In genomic region chr7:143383642-143383957, GRCh38 we compare ENCODE assay signal across 12 cellular contexts. TPM values are rescaled to one million over a fixed set of nuclear protein-coding genes. Genes with fewer than 3 reads are reported as not detected.
A peak's percentile ranks its signal among the peaks of the same experiment; 100 is the strongest.
DNase-seq lines count a peak whose midpoint lies in the region; ATAC-seq and TF ChIP-seq lines count a peak whose summit lies in the region.
"Had no signal": no experiment of that assay in that cellular context is flagged by ENCODE, and none has a peak within 500 bp of the region (broad histone marks: within the 10 kb centered on the region; RNA-seq: fewer than 3 reads in every experiment).

No MANE protein-coding gene starts in this region.

- CTCF ChIA-PET in CD4-positive, alpha-beta memory T cell (lab: Charles Lee; ENCODE audit: partially characterized antibody): interaction anchor here (0.8 to 7.9 kb wide), 12 partner anchors 8 to 143 kb away, joined by 3 to 129 read pairs (median 6); partner anchors contain the start of gene EPHA1

- no peak for TF ChIP-seq CTCF in esophagus squamous epithelium (IDR thresholded peaks at IDR 0.05)

- H3K4me3 ChIP-seq in CD4-positive, alpha-beta memory T cell (ENCODE audit: low read length in 2 of 2): no peak overlapping the region
- peak overlapping the region in 3 of 4 donors; percentile 98 to 100 (median 99) for H3K4me3 ChIP-seq in esophagus squamous epithelium
- H3K4me3 ChIP-seq: SK-N-MC had no signal

- peaks cover 69% of the 10 kb centered on the region for H3K4me1 ChIP-seq in CD4-positive, alpha-beta memory T cell (ENCODE audit: insufficient read depth, low read length)
- H3K4me1 ChIP-seq in esophagus squamous epithelium: peaks cover 43 to 86% (median 61%) of the 10 kb centered on the region in 3 donors

- WGBS in esophagus squamous epithelium, 2 donors: 33% methylated on average over 1 of the region's 1 CpG; no CpG with 5 or more reads in 1 of the 2 donors

- peaks cover 29% of the 10 kb centered on the region for H3K36me3 ChIP-seq in CD4-positive, alpha-beta memory T cell (ENCODE audit: insufficient read depth, low read length)
- H3K36me3 ChIP-seq in esophagus squamous epithelium: peaks cover 6 to 34% (median 6%) of the 10 kb centered on the region in 3 donors

- H3K36me3 Mint-ChIP-seq in CD4-positive, alpha-beta memory T cell: peaks cover 0 to 18% of the 10 kb centered on the region in 2 donors

- H3K27me3 Mint-ChIP-seq in CD4-positive, alpha-beta memory T cell: no peaks in the 10 kb centered on the region

- no peak overlapping the region for H3K4me3 Mint-ChIP-seq in CD4-positive, alpha-beta memory T cell

- no peaks in the 10 kb centered on the region for H3K27me3 ChIP-seq in CD4-positive, alpha-beta memory T cell (ENCODE audit: insufficient read depth, low read length)
- no peaks in the 10 kb centered on the region for H3K27me3 ChIP-seq in esophagus squamous epithelium

- no peak for TF ChIP-seq POLR2A in esophagus squamous epithelium (IDR thresholded peaks at IDR 0.05)

- peaks cover 0 to 1% (median 0%) of the 10 kb centered on the region in 8 donors for H3K9me3 Mint-ChIP-seq in CD4-positive, alpha-beta memory T cell

- ATAC-seq in SK-N-SH treated with all-trans-retinoic acid at 6 μM for 48 hours (no peak), sciatic nerve (no peak), HG03457 (IDR thresholded peaks at IDR 0.05; ENCODE audit: unreplicated experiment) (no peak), HG03175 (IDR thresholded peaks at IDR 0.05; ENCODE audit: unreplicated experiment) (no peak)

- H3K27ac Mint-ChIP-seq in CD4-positive, alpha-beta memory T cell: peak overlapping the region in 1 of 7 donors; percentile 61

- POLR2A ChIA-PET in CD4-positive, alpha-beta memory T cell (lab: Charles Lee; ENCODE audit: partially characterized antibody): interaction anchor here (0.9 to 9.3 kb wide), 9 partner anchors 9 to 575 kb away, joined by 3 to 215 read pairs (median 6); partner anchors contain the start of gene EPHA1

- H3K4me1 Mint-ChIP-seq in CD4-positive, alpha-beta memory T cell: peaks cover 14 to 24% (median 19%) of the 10 kb centered on the region in 4 donors

- intact Hi-C loops in CD4-positive, alpha-beta memory T cell (cut with micrococcal nuclease): loop anchor here (5.0 kb wide), 1 partner anchor 581 kb away; no protein-coding TSS in a partner anchor
- intact Hi-C loops in esophagus squamous epithelium (cut with DNase I): no loop called here
- intact Hi-C loops in sciatic nerve (cut with DNase I): no loop called here

- H3K27ac ChIP-seq in CD4-positive, alpha-beta memory T cell (ENCODE audit: low read depth, low read length): peak overlapping the region; percentile 12
- peak overlapping the region; percentile 93 to 100 (median 100) for H3K27ac ChIP-seq in esophagus squamous epithelium
- H3K27ac ChIP-seq: SK-N-MC had no signal

- no peak for DNase-seq in CD4-positive, alpha-beta memory T cell
- DNase-seq in esophagus squamous epithelium (lab: John Stamatoyannopoulos, UW) (no peak), sciatic nerve (ENCODE audit: low spot score) (peak; percentile 33), nucleus accumbens (lab: John Stamatoyannopoulos, UW) (no peak), activated gamma-delta T cell (lab: John Stamatoyannopoulos, UW) (no peak)
- DNase-seq: caudate nucleus, GOT3 had no signal

- H3K9me3 ChIP-seq in CD4-positive, alpha-beta memory T cell (ENCODE audit: control insufficient read depth in 1 of 2, low read length in 2 of 2): no peaks in the 10 kb centered on the region
- no peaks in the 10 kb centered on the region for H3K9me3 ChIP-seq in esophagus squamous epithelium

TF ChIP-seq in SK-N-SH treated with all-trans-retinoic acid at 6 μM for 48 hours, 23 proteins besides CTCF, POLR2A, EP300 and RAD21:
- no peak for TF ChIP-seq OSR1 (CRISPR knock-in tag; IDR thresholded peaks at IDR 0.05)
- TF ChIP-seq ZNF70 (CRISPR knock-in tag; IDR thresholded peaks at IDR 0.05): no peak
- TF ChIP-seq, protein P1, sequence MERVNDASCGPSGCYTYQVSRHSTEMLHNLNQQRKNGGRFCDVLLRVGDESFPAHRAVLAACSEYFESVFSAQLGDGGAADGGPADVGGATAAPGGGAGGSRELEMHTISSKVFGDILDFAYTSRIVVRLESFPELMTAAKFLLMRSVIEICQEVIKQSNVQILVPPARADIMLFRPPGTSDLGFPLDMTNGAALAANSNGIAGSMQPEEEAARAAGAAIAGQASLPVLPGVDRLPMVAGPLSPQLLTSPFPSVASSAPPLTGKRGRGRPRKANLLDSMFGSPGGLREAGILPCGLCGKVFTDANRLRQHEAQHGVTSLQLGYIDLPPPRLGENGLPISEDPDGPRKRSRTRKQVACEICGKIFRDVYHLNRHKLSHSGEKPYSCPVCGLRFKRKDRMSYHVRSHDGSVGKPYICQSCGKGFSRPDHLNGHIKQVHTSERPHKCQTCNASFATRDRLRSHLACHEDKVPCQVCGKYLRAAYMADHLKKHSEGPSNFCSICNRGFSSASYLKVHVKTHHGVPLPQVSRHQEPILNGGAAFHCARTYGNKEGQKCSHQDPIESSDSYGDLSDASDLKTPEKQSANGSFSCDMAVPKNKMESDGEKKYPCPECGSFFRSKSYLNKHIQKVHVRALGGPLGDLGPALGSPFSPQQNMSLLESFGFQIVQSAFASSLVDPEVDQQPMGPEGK (CRISPR knock-in tag; IDR thresholded peaks at IDR 0.05; ENCODE audit: borderline replicate concordance): no peak
- no peak for TF ChIP-seq PPARA (CRISPR knock-in tag; IDR thresholded peaks at IDR 0.05; ENCODE audit: borderline replicate concordance)
- peak; percentile 45; the same call in 1 of the 2 replicates for TF ChIP-seq TOX (CRISPR knock-in tag; IDR thresholded peaks at IDR 0.05; ENCODE audit: borderline replicate concordance)

RNA-seq across cellular contexts. Expression of gene ZYX, which starts 2.5 kb away (rescaled TPM):
- 100 to 1,000 TPM; 145 to 148 TPM for total RNA-seq in CD4-positive, alpha-beta memory T cell
- 100 to 1,000 TPM in 1 of 2 donors, 10 to 100 TPM in 1; 55.7 to 145 TPM for polyA plus RNA-seq in CD4-positive, alpha-beta memory T cell
- total RNA-seq in esophagus squamous epithelium (10 to 100 TPM; 40.2 to 78.8 (median 68.6) TPM), sciatic nerve (178 TPM)

RNA-seq across cellular contexts. Expression of gene FAM131B, which starts 21.1 kb away (rescaled TPM):
- under 1 TPM; 0.61 to 0.97 TPM for total RNA-seq in CD4-positive, alpha-beta memory T cell
- polyA plus RNA-seq in CD4-positive, alpha-beta memory T cell: not detected
- total RNA-seq in esophagus squamous epithelium (under 1 TPM; 0.09 to 0.76 (median 0.46) TPM), sciatic nerve (2.6 TPM)

RNA-seq across cellular contexts. Expression of gene EPHA1, which starts 25.1 kb away (rescaled TPM):
- 10 to 100 TPM; 30.7 to 34.4 TPM for total RNA-seq in CD4-positive, alpha-beta memory T cell
- 10 to 100 TPM in 1 of 2 donors, 1 to 10 TPM in 1; 4.2 to 14.4 TPM for polyA plus RNA-seq in CD4-positive, alpha-beta memory T cell
- 100 to 1,000 TPM in 1 of 4 donors, 10 to 100 TPM in 3; 64.5 to 132 (median 77.4) TPM for total RNA-seq in esophagus squamous epithelium
- 0.22 TPM for total RNA-seq in sciatic nerve

RNA-seq across cellular contexts. Expression of gene TAS2R60, which starts 59.7 kb away (rescaled TPM):
- 1 to 10 TPM in 1 of 2 experiments, under 1 TPM in 1; 0.36 to 1.4 TPM for total RNA-seq in CD4-positive, alpha-beta memory T cell
- polyA plus RNA-seq in CD4-positive, alpha-beta memory T cell: under 1 TPM; 0.89 to 0.94 TPM
- not detected for total RNA-seq in esophagus squamous epithelium
- total RNA-seq in sciatic nerve: 0.40 TPM
- total RNA-seq: activated CD8-positive, alpha-beta memory T cell treated with anti-CD3 and anti-CD28 coated beads for 36 hours had no signal

Comparison
In these comparisons a context has a peak if more than half of its experiments do, and no peak if none do; other contexts are left out.
1. H3K4me3 ChIP-seq: peak in esophagus squamous epithelium (3 of 4); none in CD4-positive, alpha-beta memory T cell (0 of 2).
2. RNA of gene EPHA1, which starts 25.1 kb away (total RNA-seq): 64.5 to 132 TPM in esophagus squamous epithelium and 30.7 to 34.4 TPM in CD4-positive, alpha-beta memory T cell; 0.22 TPM in sciatic nerve (single experiment); every median in the first group is over 10 times any median in the second.